ENCODE assay signal across 20 cellular contexts in the genomic region with DNA sequence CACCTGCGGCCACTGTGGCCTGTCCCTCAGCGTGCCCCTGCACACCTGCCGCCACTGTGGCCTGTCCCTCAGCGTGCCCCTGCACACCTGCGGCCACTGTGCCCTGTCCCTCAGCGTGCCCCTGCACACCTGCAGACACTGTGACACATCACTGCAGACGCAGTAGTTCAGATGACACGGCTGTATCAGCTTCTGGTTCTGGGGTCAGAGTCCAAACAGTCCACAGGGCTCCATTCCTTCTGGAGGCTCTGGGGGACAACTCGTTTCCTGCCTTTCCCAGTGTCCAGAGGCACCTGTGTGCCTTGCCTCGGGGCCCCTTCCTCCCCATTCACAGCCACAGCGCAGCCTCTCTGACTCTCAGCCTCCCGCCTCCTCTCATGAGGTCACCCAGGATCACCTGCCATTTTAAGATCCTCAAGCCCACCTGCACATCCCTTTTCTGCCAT. TPM values are rescaled to one million over a fixed set of nuclear protein-coding genes. Genes with fewer than 3 reads are reported as not detected.
DNase-seq lines count a peak whose midpoint lies in the region; ATAC-seq and TF ChIP-seq lines count a peak whose summit lies in the region.
"Had no signal": no experiment of that assay in that cellular context is flagged by ENCODE, and none has a peak within 500 bp of the region (broad histone marks: within the 10 kb centered on the region; RNA-seq: fewer than 3 reads in every experiment).

No MANE protein-coding gene starts in this region.

- POLR2A ChIA-PET in HEK293 (lab: Yijun Ruan, JAX): no interaction called here
- POLR2A ChIA-PET in naive thymus-derived CD8-positive, alpha-beta T cell (lab: Charles Lee): interaction anchor here (5.8 to 13.1 kb wide), 3 partner anchors 10 to 30 kb away, joined by 74 to 262 read pairs (median 147); a partner anchor contains a TSS

- H3K9me3 ChIP-seq in BLaER1 treated with 17β-estradiol and CSF1 and Interleukin-3, amounts not matched to agents 10 nM and 100 nM (replicated peaks in 1 of 11): no peaks in the 10 kb centered on the region
- H3K9me3 ChIP-seq in HEK293 (ENCODE audit: control insufficient read depth, insufficient read depth, low read depth, low read length) (no peaks in the 10 kb centered on the region), mammary epithelial cell (replicated peaks; ENCODE audit: insufficient read depth, low read length) (no peaks in the 10 kb centered on the region), suprapubic skin (no peaks in the 10 kb centered on the region)
- H3K9me3 ChIP-seq: esophagus muscularis mucosa, tibial artery had no signal

- H3K36me3 ChIP-seq in BLaER1 treated with 17β-estradiol and CSF1 and Interleukin-3, amounts not matched to agents 10 nM and 100 nM: peaks cover 56 to 88% (median 74%) of the 10 kb centered on the region in 11 experiments
- H3K36me3 ChIP-seq in HEK293 (ENCODE audit: control insufficient read depth in 2 of 2, insufficient read depth in 1 of 2, low read length in 2 of 2): peaks cover 10 to 78% of the 10 kb centered on the region in 2 experiments
- H3K36me3 ChIP-seq in mammary epithelial cell (ENCODE audit: insufficient read depth, low read length): peaks cover 15% of the 10 kb centered on the region
- H3K36me3 ChIP-seq in suprapubic skin: peaks cover 41% of the 10 kb centered on the region

- no peak for TF ChIP-seq POLR2A in suprapubic skin (IDR thresholded peaks at IDR 0.05)

- H3K4me1 Mint-ChIP-seq in naive thymus-derived CD8-positive, alpha-beta T cell: peaks cover 35 to 58% (median 56%) of the 10 kb centered on the region in 4 donors

- TF ChIP-seq CTCF in HEK293 (tag by site-specific recombination; IDR thresholded peaks at IDR 0.05): no peak
- TF ChIP-seq CTCF in mammary epithelial cell (conservative IDR thresholded peaks at IDR 0.05 in 1 of 2, IDR thresholded peaks at IDR 0.05 in 1 of 2; ENCODE audit: extremely low read depth in 1 of 2, insufficient read depth in 1 of 2, low read depth in 1 of 2, low read length in 2 of 2): no peak
- TF ChIP-seq CTCF in suprapubic skin (IDR thresholded peaks at IDR 0.05): no peak

- H3K9ac ChIP-seq in BLaER1 treated with 17β-estradiol and CSF1 and Interleukin-3, amounts not matched to agents 10 nM and 100 nM: peak overlapping the region in 10 of 11 experiments; percentile 26 to 98 (median 92); a peak in 8 of 22 replicates
- no peak overlapping the region for H3K9ac ChIP-seq in mammary epithelial cell (ENCODE audit: insufficient read depth, low read length)
- H3K9ac ChIP-seq: parathyroid adenoma had no signal

- H3K4me3 Mint-ChIP-seq in naive thymus-derived CD8-positive, alpha-beta T cell: peak overlapping the region in 9 of 10 donors; percentile 22 to 99 (median 63)
- H3K4me3 Mint-ChIP-seq: activated naive CD4-positive, alpha-beta T cell treated with anti-CD3 and anti-CD28 coated beads, Interleukin-2, amount 10 ng/mL, durations not matched to agents 7 days and 5 days had no signal

- DNase-seq in mammary epithelial cell (no peak), DMS114 treated with DMSO at 0.1 percent for 48 hours (lab: John Stamatoyannopoulos, UW; ENCODE audit: unreplicated experiment) (no peak), NCI-H1417 treated with DMSO at 0.1 percent for 48 hours (lab: John Stamatoyannopoulos, UW) (no peak), suprapubic skin (ENCODE audit: low spot score in 2 of 2) (no peak)
- DNase-seq in naive thymus-derived CD8-positive, alpha-beta T cell: no peak
- no peak for DNase-seq in activated CD4-positive, CD25-positive, alpha-beta regulatory T cell (lab: John Stamatoyannopoulos, UW)
- DNase-seq: activated CD8-positive, alpha-beta T cell treated with anti-CD3 and anti-CD28 coated beads for 36 hours; activated naive CD4-positive, alpha-beta T cell treated with anti-CD3 and anti-CD28 coated beads, Interleukin-2, amount 10 ng/mL, durations not matched to agents 7 days and 5 days; central memory CD4-positive, alpha-beta T cell; hypothalamus; NCI-H2081; NCI-H82; stimulated activated CD4-positive, alpha-beta T cell treated with anti-CD3 and anti-CD28 coated beads, Interleukin-15, amount 100 ng/mL, for 24 hours; tibial artery had no signal

- peaks cover 97 to 100% (median 100%) of the 10 kb centered on the region in 11 experiments for H4K20me1 ChIP-seq in BLaER1 treated with 17β-estradiol and CSF1 and Interleukin-3, amounts not matched to agents 10 nM and 100 nM
- H4K20me1 ChIP-seq in mammary epithelial cell (ENCODE audit: insufficient read depth, low read length): peaks cover 11% of the 10 kb centered on the region

- H3K9me3 Mint-ChIP-seq in naive thymus-derived CD8-positive, alpha-beta T cell: no peaks in the 10 kb centered on the region
- H3K9me3 Mint-ChIP-seq: activated CD8-positive, alpha-beta T cell treated with anti-CD3 and anti-CD28 coated beads for 36 hours; activated naive CD4-positive, alpha-beta T cell treated with anti-CD3 and anti-CD28 coated beads, Interleukin-2, amount 10 ng/mL, durations not matched to agents 7 days and 5 days had no signal

- CTCF ChIA-PET in HEK293 (lab: Yijun Ruan, JAX) (no interaction called here), mammary epithelial cell (lab: Charles Lee; ENCODE audit: low non-redundant PET) (no interaction called here)

- peak overlapping the region in 5 of 10 donors; percentile 25 to 100 (median 52) for H3K27ac Mint-ChIP-seq in naive thymus-derived CD8-positive, alpha-beta T cell
- H3K27ac Mint-ChIP-seq: activated naive CD4-positive, alpha-beta T cell treated with anti-CD3 and anti-CD28 coated beads, Interleukin-2, amount 10 ng/mL, durations not matched to agents 7 days and 5 days had no signal

- WGBS in mammary epithelial cell (ENCODE audit: low coverage, missing lambda C conversion rate): 95% methylated on average over 12 of the region's 12 CpGs
- WGBS in suprapubic skin: 79% methylated on average over 5 of the region's 12 CpGs

- no peak overlapping the region for H2AFZ ChIP-seq in mammary epithelial cell (ENCODE audit: low read depth, low read length)
- H2AFZ ChIP-seq: parathyroid adenoma had no signal

- intact Hi-C loops in mammary epithelial cell (cut with micrococcal nuclease): no loop called here

- H3K36me3 Mint-ChIP-seq in naive thymus-derived CD8-positive, alpha-beta T cell: peaks cover 0 to 49% (median 11%) of the 10 kb centered on the region in 3 donors

- TF ChIP-seq EP300 in suprapubic skin (IDR thresholded peaks at IDR 0.05): no peak

- H3K4me1 ChIP-seq in BLaER1 treated with 17β-estradiol and CSF1 and Interleukin-3, amounts not matched to agents 10 nM and 100 nM: peaks cover 39 to 75% (median 60%) of the 10 kb centered on the region in 10 experiments
- H3K4me1 ChIP-seq in HEK293 (ENCODE audit: control insufficient read depth, insufficient read depth, low read length): peaks cover 4% of the 10 kb centered on the region; the same call in 1 of the 2 replicates
- H3K4me1 ChIP-seq in mammary epithelial cell (ENCODE audit: insufficient read depth, low read length): peaks cover 41% of the 10 kb centered on the region
- H3K4me1 ChIP-seq in suprapubic skin: peaks cover 61% of the 10 kb centered on the region

- no peaks in the 10 kb centered on the region for H3K27me3 Mint-ChIP-seq in naive thymus-derived CD8-positive, alpha-beta T cell
- H3K27me3 Mint-ChIP-seq: activated CD8-positive, alpha-beta T cell treated with anti-CD3 and anti-CD28 coated beads for 36 hours; activated naive CD4-positive, alpha-beta T cell treated with anti-CD3 and anti-CD28 coated beads, Interleukin-2, amount 10 ng/mL, durations not matched to agents 7 days and 5 days had no signal

- H3K4me2 ChIP-seq in BLaER1 treated with 17β-estradiol and CSF1 and Interleukin-3, amounts not matched to agents 10 nM and 100 nM: peak overlapping the region in 10 of 11 experiments; percentile 96 to 100 (median 98); a peak in 18 of 22 replicates
- peak overlapping the region; percentile 85 for H3K4me2 ChIP-seq in mammary epithelial cell (ENCODE audit: insufficient read depth, low read depth, low read length)

- no peak for ATAC-seq in naive thymus-derived CD8-positive, alpha-beta T cell
- ATAC-seq: activated CD8-positive, alpha-beta T cell treated with anti-CD3 and anti-CD28 coated beads for 36 hours had no signal

- H3K27ac ChIP-seq in BLaER1 treated with 17β-estradiol and CSF1 and Interleukin-3, amounts not matched to agents 10 nM and 100 nM: 0 out of 22 replicates have a peak overlapping the region, but pooled peaks of 1 of the 11 experiments have one; percentile 22
- H3K27ac ChIP-seq in HEK293 (ENCODE audit: extremely low read depth, low read depth, low read length): no peak overlapping the region
- H3K27ac ChIP-seq in mammary epithelial cell (ENCODE audit: insufficient read depth, low read depth, low read length): no peak overlapping the region
- no peak overlapping the region for H3K27ac ChIP-seq in suprapubic skin
- H3K27ac ChIP-seq: HL-60, parathyroid adenoma had no signal

- in situ Hi-C loops in mammary epithelial cell (cut with MboI; ENCODE audit: low sequenced_read_pairs in 2 of 2): no loop called here

- dilution Hi-C loops in mammary epithelial cell (cut with HindIII; ENCODE audit: low sequenced_read_pairs): no loop called here

- H3K27me3 ChIP-seq in BLaER1 treated with 17β-estradiol and CSF1 and Interleukin-3, amounts not matched to agents 10 nM and 100 nM: no peaks in the 10 kb centered on the region
- H3K27me3 ChIP-seq in mammary epithelial cell (ENCODE audit: insufficient read depth, low read length) (no peaks in the 10 kb centered on the region), suprapubic skin (no peaks in the 10 kb centered on the region)
- H3K27me3 ChIP-seq: esophagus muscularis mucosa had no signal

- H3K79me2 ChIP-seq in mammary epithelial cell (ENCODE audit: insufficient read depth, low read length): peaks cover 88% of the 10 kb centered on the region

- no TSS peak for BruUV-seq in mammary epithelial cell (replicated peaks; lab: Mats Ljungman, UMichigan)

- no peak overlapping the region for H3K4me3 ChIP-seq in BLaER1 treated with 17β-estradiol and CSF1 and Interleukin-3, amounts not matched to agents 10 nM and 100 nM
- H3K4me3 ChIP-seq in HEK293 (ENCODE audit: low read depth, low read length) (no peak overlapping the region), mammary epithelial cell (replicated peaks in 1 of 3; ENCODE audit: insufficient read depth in 1 of 3, low read depth in 2 of 3, low read length in 3 of 3) (no peak overlapping the region), suprapubic skin (no peak overlapping the region)
- H3K4me3 ChIP-seq: lung, tibial artery had no signal

RNA-seq across cellular contexts. Expression of a gene that starts 5.5 kb away (rescaled TPM):
- total RNA-seq in mammary epithelial cell: 10 to 100 TPM; 21.0 to 68.9 TPM
- polyA plus RNA-seq in mammary epithelial cell: 30.5 TPM
- polyA minus RNA-seq in mammary epithelial cell: 19.9 TPM
- total RNA-seq in naive thymus-derived CD8-positive, alpha-beta T cell: 100 to 1,000 TPM; 149 to 162 TPM
- polyA plus RNA-seq in naive thymus-derived CD8-positive, alpha-beta T cell: 10 to 100 TPM; 16.3 to 33.5 (median 26.0) TPM
- 100 to 1,000 TPM in 1 of 4 donors, 10 to 100 TPM in 3; 48.0 to 103 (median 64.8) TPM for total RNA-seq in suprapubic skin

RNA-seq across cellular contexts. Expression of a gene that starts 6.0 kb away (rescaled TPM):
- 10 to 100 TPM; 33.0 to 61.5 TPM for total RNA-seq in mammary epithelial cell
- polyA plus RNA-seq in mammary epithelial cell: 68.8 TPM
- 62.8 TPM for polyA minus RNA-seq in mammary epithelial cell
- 10 to 100 TPM; 56.7 to 59.8 TPM for total RNA-seq in naive thymus-derived CD8-positive, alpha-beta T cell
- polyA plus RNA-seq in naive thymus-derived CD8-positive, alpha-beta T cell: 100 to 1,000 TPM in 2 of 3 donors, 10 to 100 TPM in 1; 85.2 to 106 (median 101) TPM
- total RNA-seq in suprapubic skin: 10 to 100 TPM; 36.1 to 78.0 (median 62.9) TPM

RNA-seq across cellular contexts. Expression of a gene that starts 7.0 kb away (rescaled TPM):
- total RNA-seq in mammary epithelial cell (1 to 10 TPM; 1.2 to 3.1 TPM), suprapubic skin (1 to 10 TPM; 1.7 to 4.3 (median 3.0) TPM)
- polyA plus RNA-seq in mammary epithelial cell: 0.23 TPM
- not detected for polyA minus RNA-seq in mammary epithelial cell
- 10 to 100 TPM; 13.6 to 14.0 TPM for total RNA-seq in naive thymus-derived CD8-positive, alpha-beta T cell
- polyA plus RNA-seq in naive thymus-derived CD8-positive, alpha-beta T cell: not detected

RNA-seq across cellular contexts. Expression of a gene that starts 14.1 kb away (rescaled TPM):
- total RNA-seq in mammary epithelial cell: under 1 TPM in 1 of 2 donors, not detected in 1; 0.38 TPM
- polyA plus RNA-seq in mammary epithelial cell: not detected
- polyA minus RNA-seq in mammary epithelial cell: not detected
- under 1 TPM in 1 of 2 experiments, not detected in 1; 0.70 TPM for total RNA-seq in naive thymus-derived CD8-positive, alpha-beta T cell
- polyA plus RNA-seq in naive thymus-derived CD8-positive, alpha-beta T cell: 1 to 10 TPM in 1 of 3 donors, under 1 TPM in 2; 0.41 to 1.3 (median 0.59) TPM
- total RNA-seq in suprapubic skin: not detected
- total RNA-seq: esophagus muscularis mucosa had no signal

RNA-seq across cellular contexts. Expression of a gene that starts 39.9 kb away (rescaled TPM):
- total RNA-seq in mammary epithelial cell (not detected), suprapubic skin (1 to 10 TPM in 1 of 4 donors, under 1 TPM in 1, not detected in 2; 0.55 to 1.4 TPM)
- polyA plus RNA-seq in mammary epithelial cell: not detected
- not detected for polyA minus RNA-seq in mammary epithelial cell
- total RNA-seq in naive thymus-derived CD8-positive, alpha-beta T cell: under 1 TPM; 0.14 to 0.23 TPM
- polyA plus RNA-seq in naive thymus-derived CD8-positive, alpha-beta T cell: under 1 TPM in 1 of 3 donors, not detected in 2; 0.15 TPM
- total RNA-seq: activated CD8-positive, alpha-beta T cell treated with anti-CD3 and anti-CD28 coated beads for 36 hours had no signal
